ENCODE assay signal across 8 cellular contexts in the genomic region with DNA sequence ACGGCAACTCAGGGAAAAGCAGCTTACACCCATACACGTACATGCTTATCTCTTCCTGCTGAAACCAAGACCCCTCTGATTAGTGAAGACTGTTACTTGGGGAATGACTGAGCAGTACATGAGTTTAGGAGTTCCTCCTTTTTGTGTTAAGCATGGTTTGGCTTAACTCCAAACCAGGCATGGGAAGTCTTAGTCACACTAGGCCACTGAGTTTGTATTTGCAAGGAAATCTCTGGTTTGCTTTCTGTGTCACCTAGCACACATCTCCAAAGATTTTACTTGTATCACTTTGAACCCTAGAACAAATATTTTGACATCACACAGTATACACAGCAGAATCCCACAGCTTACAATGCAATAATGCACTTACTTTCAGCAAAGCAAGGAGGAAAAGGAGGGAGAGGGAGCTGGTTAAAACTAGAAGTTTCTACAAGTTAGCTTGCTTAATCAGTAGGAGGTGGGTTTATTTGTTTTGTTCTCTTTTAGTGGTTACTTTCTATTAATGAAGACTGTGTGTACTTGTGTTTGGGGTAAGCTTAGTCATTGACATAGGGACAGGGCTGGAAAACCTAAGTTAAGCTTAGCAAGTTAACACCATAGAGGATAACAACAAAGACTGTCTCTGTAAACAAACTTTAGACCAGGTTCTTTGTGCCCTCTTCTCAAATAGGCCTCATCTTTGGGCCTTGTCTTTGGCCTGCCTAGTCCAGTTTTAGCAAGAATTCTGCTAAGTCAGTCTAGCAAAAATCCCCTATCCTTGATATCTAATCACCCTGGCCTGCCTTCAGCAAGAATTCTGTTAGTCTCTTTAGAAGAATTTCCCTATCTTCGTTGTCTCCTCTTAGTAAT.
DNase-seq lines count a peak whose midpoint lies in the region; ATAC-seq and TF ChIP-seq lines count a peak whose summit lies in the region.

No MANE protein-coding gene starts in this region.

- no peak for TF ChIP-seq CTCF in RWPE2 (IDR thresholded peaks at IDR 0.05; ENCODE audit: poor library complexity, severe bottlenecking)
- TF ChIP-seq CTCF in GM13976 (IDR thresholded peaks at IDR 0.05; ENCODE audit: borderline replicate concordance, control extremely low read depth, extremely low read depth, insufficient read depth, missing control alignments): no peak

- no peaks in the 10 kb centered on the region for H3K27me3 ChIP-seq in RWPE2 (ENCODE audit: insufficient read depth, poor library complexity, severe bottlenecking)
- no peaks in the 10 kb centered on the region for H3K27me3 ChIP-seq in H7 (ENCODE audit: control insufficient read depth, insufficient read depth, low read length)

- no peaks in the 10 kb centered on the region for H3K36me3 ChIP-seq in RWPE2 (ENCODE audit: low read depth)
- H3K36me3 ChIP-seq in H7 (replicated peaks; ENCODE audit: control insufficient read depth, insufficient read depth, low read length): no peaks in the 10 kb centered on the region

- ATAC-seq in GM18505 (IDR thresholded peaks at IDR 0.05; ENCODE audit: unreplicated experiment): peak; percentile 87
- peak; percentile 66 for ATAC-seq in HG02981 (IDR thresholded peaks at IDR 0.05; ENCODE audit: unreplicated experiment)
- peak; percentile 92 for ATAC-seq in RWPE2 (ENCODE audit: low read depth)
- no peak for ATAC-seq in GM21528 (IDR thresholded peaks at IDR 0.05; ENCODE audit: low FRiP score, unreplicated experiment)

- DNase-seq in RWPE2 (ENCODE audit: low spot score): no peak
- peak; percentile 81 for DNase-seq in fibroblast of gingiva (ENCODE audit: low read depth)
- DNase-seq in putamen (ENCODE audit: low spot score): peak; percentile 16
- DNase-seq in H7: no peak
- DNase-seq in GM13976 (ENCODE audit: low spot score): no peak

- peak overlapping the region; percentile 34 for H3K27ac ChIP-seq in RWPE2 (ENCODE audit: poor library complexity, severe bottlenecking)

- no peak overlapping the region for H3K4me3 ChIP-seq in RWPE2 (ENCODE audit: severe bottlenecking)
- no peak overlapping the region for H3K4me3 ChIP-seq in H7 (ENCODE audit: insufficient read depth, low read depth, low read length)

- peaks cover 14% of the 10 kb centered on the region for H3K4me1 ChIP-seq in RWPE2 (ENCODE audit: insufficient read depth, poor library complexity, severe bottlenecking)

- in situ Hi-C loops in GM13976 (cut with MboI; ENCODE audit: low sequenced_read_pairs, unreplicated experiment): no loop called here

- H3K9me3 ChIP-seq in RWPE2 (ENCODE audit: severe bottlenecking): no peaks in the 10 kb centered on the region

- TF ChIP-seq POLR2A in GM18505 (IDR thresholded peaks at IDR 0.05; ENCODE audit: borderline replicate concordance, extremely low read depth, insufficient read depth, insufficient read length): no peak

Comparison
In these comparisons a context has a peak if more than half of its experiments do, and no peak if none do; other contexts are left out.
1. DNase-seq: peak in fibroblast of gingiva (single experiment) and putamen (single experiment); none in RWPE2 (single experiment), H7 (single experiment) and GM13976 (single experiment).